In the genomic region with DNA sequence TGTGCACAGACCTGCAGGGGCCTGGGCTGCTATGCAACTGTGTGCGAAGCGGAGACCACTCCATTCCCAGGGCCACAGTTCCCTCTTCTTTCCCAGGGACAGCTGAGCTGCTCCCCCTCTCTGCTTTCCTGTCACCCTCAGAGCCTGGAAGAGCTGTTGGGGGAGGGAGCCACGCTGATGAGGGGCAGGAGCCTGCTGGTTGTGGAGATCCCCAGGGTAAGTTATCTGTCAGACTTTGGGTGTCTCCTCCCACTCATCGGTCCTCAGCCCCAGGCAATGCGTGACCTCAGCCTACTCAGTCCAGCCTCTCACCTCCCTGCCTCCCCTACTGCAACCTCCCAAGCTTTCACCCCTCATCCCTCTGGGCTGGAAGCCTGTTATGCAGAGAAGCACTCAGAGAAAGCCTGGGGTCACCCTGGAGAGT, we compare ENCODE assay signal across 14 cellular contexts. TPM values are rescaled to one million over a fixed set of nuclear protein-coding genes. Genes with fewer than 3 reads are reported as not detected.
A peak's percentile ranks its signal among the peaks of the same experiment; 100 is the strongest.
DNase-seq lines count a peak whose midpoint lies in the region; ATAC-seq and TF ChIP-seq lines count a peak whose summit lies in the region.
"Had no signal": no experiment of that assay in that cellular context is flagged by ENCODE, and none has a peak within 500 bp of the region (broad histone marks: within the 10 kb centered on the region; RNA-seq: fewer than 3 reads in every experiment).

No MANE protein-coding gene starts in this region.

- 64 to 80% methylated on average over 4 to 5 of the region's 5 CpGs for WGBS in testis, 2 donors

- peaks cover 37% of the 10 kb centered on the region for H3K4me1 Mint-ChIP-seq in activated naive CD8-positive, alpha-beta T cell treated with anti-CD3 and anti-CD28 coated beads, Interleukin-2, amount 50 U/mL, for 24 hours
- peaks cover 18% of the 10 kb centered on the region for H3K4me1 Mint-ChIP-seq in activated naive CD8-positive, alpha-beta T cell treated with anti-CD3 and anti-CD28 coated beads for 36 hours

- peak; percentile 27 for ATAC-seq in activated naive CD8-positive, alpha-beta T cell treated with anti-CD3 and anti-CD28 coated beads, Interleukin-2, amount 50 U/mL, for 24 hours
- ATAC-seq in HG03342 (IDR thresholded peaks at IDR 0.05; ENCODE audit: unreplicated experiment), result peak; percentile 54
- ATAC-seq in left ventricle myocardium superior, result peak; percentile 2
- ATAC-seq in GM21515 (IDR thresholded peaks at IDR 0.05; ENCODE audit: unreplicated experiment), result no peak

- intact Hi-C loops in left ventricle myocardium superior (cut with micrococcal nuclease), result no loop called here
- intact Hi-C loops in testis (cut with DNase I; ENCODE audit: low total_unique reads), result no loop called here

- TF ChIP-seq POLR2A in testis (IDR thresholded peaks at IDR 0.05), result no peak

- DNase-seq in activated naive CD8-positive, alpha-beta T cell treated with anti-CD3 and anti-CD28 coated beads, Interleukin-2, amount 50 U/mL, for 24 hours, result no peak
- DNase-seq in activated naive CD8-positive, alpha-beta T cell treated with anti-CD3 and anti-CD28 coated beads for 36 hours, result no peak
- DNase-seq in left ventricle myocardium superior, result no peak
- peak; percentile 51 for DNase-seq in testis
- DNase-seq in NCI-H1105 (lab: John Stamatoyannopoulos, UW), result no peak
- no peak for DNase-seq in NCI-H2029 treated with DMSO at 0.1 percent for 48 hours (lab: John Stamatoyannopoulos, UW)
- DNase-seq: activated CD4-positive, alpha-beta T cell treated with anti-CD3 and anti-CD28 coated beads, Interleukin-2, amount 50 U/mL, for 4 hours; activated naive CD8-positive, alpha-beta T cell treated with anti-CD3 and anti-CD28 coated beads, Interleukin-2, amount 10 ng/mL, durations not matched to agents 7 days and 5 days; effector memory CD4-positive, alpha-beta T cell; mucosa of descending colon; NCI-H1417 treated with DMSO at 0.1 percent for 48 hours had no signal

- no peak overlapping the region for H3K27ac Mint-ChIP-seq in activated naive CD8-positive, alpha-beta T cell treated with anti-CD3 and anti-CD28 coated beads, Interleukin-2, amount 50 U/mL, for 24 hours
- no peak overlapping the region for H3K27ac Mint-ChIP-seq in activated naive CD8-positive, alpha-beta T cell treated with anti-CD3 and anti-CD28 coated beads for 36 hours
- H3K27ac Mint-ChIP-seq: activated naive CD8-positive, alpha-beta T cell treated with anti-CD3 and anti-CD28 coated beads, Interleukin-2, amount 10 ng/mL, durations not matched to agents 7 days and 5 days had no signal

- no peak overlapping the region for H3K4me3 ChIP-seq in testis
- H3K4me3 ChIP-seq: mucosa of descending colon had no signal

- no peaks in the 10 kb centered on the region for H3K27me3 Mint-ChIP-seq in activated naive CD8-positive, alpha-beta T cell treated with anti-CD3 and anti-CD28 coated beads, Interleukin-2, amount 50 U/mL, for 24 hours
- no peaks in the 10 kb centered on the region for H3K27me3 Mint-ChIP-seq in activated naive CD8-positive, alpha-beta T cell treated with anti-CD3 and anti-CD28 coated beads for 36 hours
- H3K27me3 Mint-ChIP-seq: activated naive CD8-positive, alpha-beta T cell treated with anti-CD3 and anti-CD28 coated beads, Interleukin-2, amount 10 ng/mL, durations not matched to agents 7 days and 5 days had no signal

- peaks cover 29% of the 10 kb centered on the region for H3K4me1 ChIP-seq in testis

- H3K36me3 ChIP-seq in testis (ENCODE audit: low read depth, missing control alignments), result peaks cover 3% of the 10 kb centered on the region

- H3K9me3 Mint-ChIP-seq in activated naive CD8-positive, alpha-beta T cell treated with anti-CD3 and anti-CD28 coated beads, Interleukin-2, amount 50 U/mL, for 24 hours, result no peaks in the 10 kb centered on the region
- H3K9me3 Mint-ChIP-seq in activated naive CD8-positive, alpha-beta T cell treated with anti-CD3 and anti-CD28 coated beads for 36 hours, result no peaks in the 10 kb centered on the region
- H3K9me3 Mint-ChIP-seq: activated naive CD8-positive, alpha-beta T cell treated with anti-CD3 and anti-CD28 coated beads, Interleukin-2, amount 10 ng/mL, durations not matched to agents 7 days and 5 days had no signal

- H3K36me3 Mint-ChIP-seq in activated naive CD8-positive, alpha-beta T cell treated with anti-CD3 and anti-CD28 coated beads, Interleukin-2, amount 50 U/mL, for 24 hours (ENCODE audit: low read depth), result peaks cover 3% of the 10 kb centered on the region
- H3K36me3 Mint-ChIP-seq in activated naive CD8-positive, alpha-beta T cell treated with anti-CD3 and anti-CD28 coated beads for 36 hours, result peaks cover 5% of the 10 kb centered on the region
- H3K36me3 Mint-ChIP-seq: activated naive CD8-positive, alpha-beta T cell treated with anti-CD3 and anti-CD28 coated beads, Interleukin-2, amount 10 ng/mL, durations not matched to agents 7 days and 5 days had no signal

- no peaks in the 10 kb centered on the region for H3K9me3 ChIP-seq in testis
- H3K9me3 ChIP-seq: mucosa of descending colon had no signal

- H3K27ac ChIP-seq in testis, result no peak overlapping the region

- H3K27me3 ChIP-seq in testis, result no peaks in the 10 kb centered on the region

- no peak for TF ChIP-seq CTCF in testis (IDR thresholded peaks at IDR 0.05)

- no peak overlapping the region for H3K4me3 Mint-ChIP-seq in activated naive CD8-positive, alpha-beta T cell treated with anti-CD3 and anti-CD28 coated beads, Interleukin-2, amount 50 U/mL, for 24 hours
- H3K4me3 Mint-ChIP-seq in activated naive CD8-positive, alpha-beta T cell treated with anti-CD3 and anti-CD28 coated beads for 36 hours, result no peak overlapping the region
- H3K4me3 Mint-ChIP-seq: activated naive CD8-positive, alpha-beta T cell treated with anti-CD3 and anti-CD28 coated beads, Interleukin-2, amount 10 ng/mL, durations not matched to agents 7 days and 5 days had no signal

RNA-seq across cellular contexts. Expression of gene ZNF467, which starts 53.5 kb away (rescaled TPM):
- under 1 TPM; 0.21 to 0.22 TPM for total RNA-seq in activated naive CD8-positive, alpha-beta T cell treated with anti-CD3 and anti-CD28 coated beads for 36 hours
- total RNA-seq in left ventricle myocardium superior (7.8 TPM), testis (1 to 10 TPM; 2.4 to 3.3 TPM)
- 2.9 TPM for polyA plus RNA-seq in testis (ENCODE audit: insufficient read depth, low read depth, low replicate concordance)
- total RNA-seq: A172 had no signal
